8 cellular contexts compared by ENCODE assay signal in genomic region chrX:149540621-149541520, GRCh38. TPM values are rescaled to one million over a fixed set of nuclear protein-coding genes. Genes with fewer than 3 reads are reported as not detected.
DNase-seq lines count a peak whose midpoint lies in the region; ATAC-seq and TF ChIP-seq lines count a peak whose summit lies in the region.

EOLA1 (plus strand) TSS chrX:149541012; CDS start chrX:149545631, 4,619 bp downstream.

- H3K27ac ChIP-seq in right lobe of liver: peak within 1 kb of the TSS; percentile 76 to 87 (median 81)

- WGBS in right lobe of liver (ENCODE audit: insufficient coverage, low coverage, low lambda C conversion rate, missing lambda C conversion rate): 28% methylated on average over 23 of the region's 71 CpGs

- DNase-seq in C1 segment of cervical spinal cord (lab: John Stamatoyannopoulos, UW): peak in 12 of 14 donors; percentile 34 to 97 (median 78)
- DNase-seq in NCI-H748 (lab: John Stamatoyannopoulos, UW; ENCODE audit: unreplicated experiment): peak; percentile 97
- peak; percentile 73 to 81 for DNase-seq in activated CD4-positive, alpha-beta T cell treated with anti-CD3 and anti-CD28 coated beads, Interleukin-2, amount 50 U/mL, for 24 hours (ENCODE audit: low read depth in 1 of 2, low spot score in 1 of 2)
- DNase-seq in cortex of kidney (lab: John Stamatoyannopoulos, UW): peak; percentile 1
- DNase-seq in right lobe of liver: peak; percentile 82 to 90 (median 86)
- DNase-seq in stimulated activated CD4-positive, alpha-beta T cell treated with anti-CD3 and anti-CD28 coated beads, Interleukin-4, amount 100 ng/mL, for 24 hours: peak; percentile 91

- peak; percentile 64 for TF ChIP-seq POLR2A in right lobe of liver (IDR thresholded peaks at IDR 0.05)

- no peaks in the 10 kb centered on the region for H3K4me1 ChIP-seq in right lobe of liver

- H3K4me3 ChIP-seq in right lobe of liver: peak within 1 kb of the TSS; percentile 54 to 65 (median 59)

- ATAC-seq in GM19372 (IDR thresholded peaks at IDR 0.05; ENCODE audit: low read depth, unreplicated experiment): peak; percentile 72
- peak; percentile 69 for ATAC-seq in HG03521 (IDR thresholded peaks at IDR 0.05; ENCODE audit: unreplicated experiment)
- peak; percentile 50 to 69 (median 52) for ATAC-seq in right lobe of liver

- no peaks in the 10 kb centered on the region for H3K9me3 ChIP-seq in right lobe of liver

- TF ChIP-seq CTCF in right lobe of liver (IDR thresholded peaks at IDR 0.05): no peak

- H3K27me3 ChIP-seq in right lobe of liver: no peaks in the 10 kb centered on the region

- intact Hi-C loops in right lobe of liver (cut with DNase I): no loop called here

- no peaks in the 10 kb centered on the region for H3K36me3 ChIP-seq in right lobe of liver

RNA-seq across cellular contexts. Expression of gene EOLA1, which starts in this region (rescaled TPM):
- total RNA-seq in right lobe of liver: 10 to 100 TPM in 4 of 6 experiments, 1 to 10 TPM in 2; 5.2 to 13.3 (median 11.7) TPM

Comparison
In these comparisons a context has a peak if more than half of its experiments do, and no peak if none do; other contexts are left out.
1. Peak in every context shown above with its lines: DNase-seq, ATAC-seq, H3K4me3 ChIP-seq and H3K27ac ChIP-seq.
2. DNase-seq: peak in every context shown above with its lines; median percentile 97 in NCI-H748; 91 in stimulated activated CD4-positive, alpha-beta T cell treated with anti-CD3 and anti-CD28 coated beads, Interleukin-4, amount 100 ng/mL, for 24 hours; 86 in right lobe of liver; 78 in C1 segment of cervical spinal cord; 77 in activated CD4-positive, alpha-beta T cell treated with anti-CD3 and anti-CD28 coated beads, Interleukin-2, amount 50 U/mL, for 24 hours; 1 in cortex of kidney.